ENCODE assay signal across 8 cellular contexts in the genomic region with DNA sequence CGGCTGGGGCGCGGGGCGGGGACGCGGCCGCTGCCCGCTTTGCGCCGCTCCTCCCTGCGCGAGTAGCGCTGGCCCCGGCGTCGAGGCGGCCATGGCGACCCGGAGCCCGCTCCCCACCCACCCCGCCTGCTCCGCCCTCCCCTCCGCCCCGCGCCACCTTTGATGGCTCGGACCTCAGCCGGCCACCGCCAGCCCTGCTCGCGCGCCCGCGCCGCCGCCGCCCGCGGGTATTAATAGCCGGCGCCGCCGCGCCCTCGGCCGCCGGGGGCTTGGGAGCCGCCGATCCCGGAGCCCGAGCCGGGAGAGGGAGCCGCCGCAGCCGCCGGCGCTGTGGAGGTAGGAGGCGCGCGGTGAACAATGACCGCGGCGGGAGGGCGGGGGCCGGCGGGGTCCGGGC. TPM values are rescaled to one million over a fixed set of nuclear protein-coding genes. Genes with fewer than 3 reads are reported as not detected.
DNase-seq lines count a peak whose midpoint lies in the region; ATAC-seq, FAIRE-seq and TF ChIP-seq lines count a peak whose summit lies in the region.

No MANE protein-coding gene starts in this region.

- DNase-seq in epidermal melanocyte (ENCODE audit: insufficient read length, low spot score) (peak; percentile 25), pancreas (peak in 3 of 6 donors; percentile 64 to 88 (median 84)), type B pancreatic cell (ENCODE audit: extremely low spot score, unreplicated experiment) (no peak), EL (no peak), NCI-H69 (lab: John Stamatoyannopoulos, UW) (no peak)
- no peak for DNase-seq in activated T-cell treated with anti-CD3 and anti-CD28 coated beads, Interleukin-2, amount 50 U/mL, for 48 hours

- intact Hi-C loops in pancreas (cut with DNase I): loop anchor here in 2 of 3 donors (10.0 kb wide), 2 partner anchors 72 to 282 kb away; no protein-coding TSS in a partner anchor

- H3K9me3 Mint-ChIP-seq in type B pancreatic cell: peaks cover 5% of the 10 kb centered on the region

- H3K4me1 ChIP-seq in pancreas: peaks cover 18 to 26% (median 22%) of the 10 kb centered on the region in 3 donors

- peaks cover 38% of the 10 kb centered on the region for H3K4me1 Mint-ChIP-seq in type B pancreatic cell (ENCODE audit: unreplicated experiment)

- TF ChIP-seq CTCF in pancreas (IDR thresholded peaks at IDR 0.05) (no peak), type B pancreatic cell (conservative IDR thresholded peaks at IDR 0.05) (no peak)

- H3K27me3 Mint-ChIP-seq in type B pancreatic cell: peaks cover 4% of the 10 kb centered on the region

- H3K27me3 ChIP-seq in pancreas: no peaks in the 10 kb centered on the region

- H3K4me3 ChIP-seq in pancreas: peak overlapping the region; percentile 63 to 79 (median 70)

- H3K4me3 Mint-ChIP-seq in type B pancreatic cell: no peak overlapping the region

- H3K36me3 ChIP-seq in pancreas: no peaks in the 10 kb centered on the region

- 0 to 1% methylated on average over 27 to 66 of the region's 66 CpGs for WGBS in pancreas, 2 donors

- no peak overlapping the region for H3K27ac Mint-ChIP-seq in type B pancreatic cell

- ATAC-seq in GM19372 (IDR thresholded peaks at IDR 0.05; ENCODE audit: low read depth, unreplicated experiment): peak; percentile 33
- peak; percentile 29 for ATAC-seq in HG03066 (IDR thresholded peaks at IDR 0.05; ENCODE audit: low read depth, unreplicated experiment)
- ATAC-seq in pancreas: peak in 2 of 4 donors; percentile 38 to 57

- FAIRE-seq in pancreas (lab: Jason Lieb, UNC): no peak

- H3K27ac ChIP-seq in pancreas: peak overlapping the region; percentile 22 to 79 (median 76)

- H3K36me3 Mint-ChIP-seq in type B pancreatic cell: peaks cover 4% of the 10 kb centered on the region

- H3K9me3 ChIP-seq in pancreas: no peaks in the 10 kb centered on the region

RNA-seq across cellular contexts. Expression of a gene that starts 0.3 kb away (rescaled TPM):
- total RNA-seq in pancreas (10 to 100 TPM; 49.9 to 95.1 (median 63.8) TPM), type B pancreatic cell (ENCODE audit: low replicate concordance) (195 and 301 TPM in 2 replicates)
- 10 to 100 TPM; 30.8 to 33.4 TPM for polyA plus RNA-seq in pancreas

RNA-seq across cellular contexts. Expression of a gene that starts 33.9 kb away (rescaled TPM):
- not detected for total RNA-seq in pancreas
- not detected for polyA plus RNA-seq in pancreas
- total RNA-seq in type B pancreatic cell (ENCODE audit: low replicate concordance): not detected in 2 replicates
